In the genomic region with DNA sequence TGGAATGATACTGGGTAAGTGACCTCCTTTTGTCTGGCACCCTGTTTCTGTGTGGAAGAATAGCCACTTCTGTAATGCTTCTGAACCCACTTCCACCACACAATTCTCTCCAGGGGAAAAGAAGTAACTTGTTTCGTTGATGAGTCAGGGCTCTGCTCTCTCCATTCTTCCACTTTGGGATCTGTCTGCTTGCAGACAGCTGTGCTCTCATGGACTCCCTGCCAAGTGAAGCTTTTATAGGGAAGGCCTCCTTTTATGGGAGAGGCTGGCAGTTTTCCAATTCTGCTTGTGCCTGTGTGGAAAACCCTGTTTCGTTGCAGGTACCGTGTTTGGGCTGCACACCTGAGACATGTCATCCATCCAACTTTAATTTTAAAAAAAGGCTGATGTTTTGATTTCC, we compare ENCODE assay signal across 13 cellular contexts.
DNase-seq lines count a peak whose midpoint lies in the region; ATAC-seq and TF ChIP-seq lines count a peak whose summit lies in the region.
"Had no signal": no experiment of that assay in that cellular context is flagged by ENCODE, and none has a peak within 500 bp of the region (broad histone marks: within the 10 kb centered on the region; RNA-seq: fewer than 3 reads in every experiment).

No MANE protein-coding gene starts in this region.

- no peak overlapping the region for H3K4me3 ChIP-seq in AG04449 (ENCODE audit: low read depth, low read length)
- no peak overlapping the region for H3K4me3 ChIP-seq in HFF-Myc (replicated peaks; ENCODE audit: low read depth, low read length)
- no peak overlapping the region for H3K4me3 ChIP-seq in fibroblast of lung (replicated peaks in 1 of 4; ENCODE audit: control extremely low read depth in 1 of 4, insufficient read depth in 1 of 4, low read depth in 3 of 4, low read length in 4 of 4)
- H3K4me3 ChIP-seq in effector memory CD4-positive, alpha-beta T cell (ENCODE audit: insufficient read depth, low read depth, low read length, poor library complexity, severe bottlenecking), result no peak overlapping the region
- H3K4me3 ChIP-seq: uterus had no signal

- CTCF ChIA-PET in AG04449 (lab: Yijun Ruan, JAX), result no interaction called here

- H3K79me2 ChIP-seq in fibroblast of lung (ENCODE audit: control insufficient read depth, insufficient read depth, low read length), result no peaks in the 10 kb centered on the region

- no peaks in the 10 kb centered on the region for H3K9me3 Mint-ChIP-seq in activated T-helper 17 cell treated with anti-CD3 and anti-CD28 coated beads, Interleukin-2, amount 50 U/mL, for 72 hours
- H3K9me3 Mint-ChIP-seq: T-cell had no signal

- H3K9ac ChIP-seq in fibroblast of lung (ENCODE audit: insufficient read depth, low read length), result no peak overlapping the region

- H3K9me3 ChIP-seq in fibroblast of lung (ENCODE audit: control insufficient read depth, insufficient read depth, low read depth, low read length), result no peaks in the 10 kb centered on the region
- no peaks in the 10 kb centered on the region for H3K9me3 ChIP-seq in effector memory CD4-positive, alpha-beta T cell (ENCODE audit: control insufficient read depth, low read length)
- H3K9me3 ChIP-seq: uterus had no signal

- H3K4me3 Mint-ChIP-seq in activated T-helper 17 cell treated with anti-CD3 and anti-CD28 coated beads, Interleukin-2, amount 50 U/mL, for 72 hours, result no peak overlapping the region
- H3K4me3 Mint-ChIP-seq: T-cell had no signal

- no peaks in the 10 kb centered on the region for H3K36me3 Mint-ChIP-seq in activated T-helper 17 cell treated with anti-CD3 and anti-CD28 coated beads, Interleukin-2, amount 50 U/mL, for 72 hours (ENCODE audit: low read depth)
- H3K36me3 Mint-ChIP-seq: T-cell had no signal

- H3K27me3 Mint-ChIP-seq in activated T-helper 17 cell treated with anti-CD3 and anti-CD28 coated beads, Interleukin-2, amount 50 U/mL, for 72 hours, result peaks cover 4% of the 10 kb centered on the region

- no peak for ATAC-seq in activated T-helper 17 cell treated with anti-CD3 and anti-CD28 coated beads, Interleukin-2, amount 50 U/mL, for 72 hours (replicated peaks)
- ATAC-seq in GM18868 (IDR thresholded peaks at IDR 0.05; ENCODE audit: unreplicated experiment), result no peak
- ATAC-seq: T-cell had no signal

- DNase-seq in AG04449 (ENCODE audit: low read depth, low spot score) (peak; percentile 64), HFF-Myc (ENCODE audit: extremely low read depth, low read depth) (peak; percentile 67), NCI-H774 (lab: John Stamatoyannopoulos, UW) (peak; percentile 11), fibroblast of lung (ENCODE audit: low read depth in 2 of 2) (peak; percentile 85 to 92), T-helper 9 cell (no peak)
- no peak for DNase-seq in effector memory CD4-positive, alpha-beta T cell
- DNase-seq: activated T-cell treated with anti-CD3 and anti-CD28 coated beads, Interleukin-2, amount 50 U/mL, for 48 hours; KBM-7; T-cell; uterus had no signal

- no peaks in the 10 kb centered on the region for H3K4me1 Mint-ChIP-seq in activated T-helper 17 cell treated with anti-CD3 and anti-CD28 coated beads, Interleukin-2, amount 50 U/mL, for 72 hours
- H3K4me1 Mint-ChIP-seq: T-cell had no signal

- H3K4me2 ChIP-seq in fibroblast of lung (ENCODE audit: extremely low read depth, insufficient read depth, low read length), result no peak overlapping the region

- H2AFZ ChIP-seq in fibroblast of lung (ENCODE audit: low read length), result no peak overlapping the region

- TF ChIP-seq CTCF in AG04449 (IDR thresholded peaks at IDR 0.05; ENCODE audit: insufficient read depth, low read length, missing control alignments) (no peak), HFF-Myc (IDR thresholded peaks at IDR 0.05; ENCODE audit: low read depth, low read length, missing control alignments) (no peak), fibroblast of lung (conservative IDR thresholded peaks at IDR 0.05 in 1 of 2, IDR thresholded peaks at IDR 0.05 in 1 of 2; ENCODE audit: low read depth in 1 of 2, low read length in 2 of 2) (no peak)

- no peak overlapping the region for H3K27ac Mint-ChIP-seq in activated T-helper 17 cell treated with anti-CD3 and anti-CD28 coated beads, Interleukin-2, amount 50 U/mL, for 72 hours
- H3K27ac Mint-ChIP-seq: T-cell had no signal

- no peak overlapping the region for H3K27ac ChIP-seq in fibroblast of lung (ENCODE audit: insufficient read depth, low read length)
- no peak overlapping the region for H3K27ac ChIP-seq in effector memory CD4-positive, alpha-beta T cell (ENCODE audit: insufficient read depth, low read length, poor library complexity, severe bottlenecking)
- H3K27ac ChIP-seq: C4-2B, uterus had no signal

- no peaks in the 10 kb centered on the region for H3K27me3 ChIP-seq in fibroblast of lung (ENCODE audit: control insufficient read depth, insufficient read depth, low read length)
- H3K27me3 ChIP-seq in effector memory CD4-positive, alpha-beta T cell (replicated peaks; ENCODE audit: control insufficient read depth, insufficient read depth, low read length, poor library complexity, severe bottlenecking), result no peaks in the 10 kb centered on the region
- H3K27me3 ChIP-seq: uterus had no signal

- H4K20me1 ChIP-seq in fibroblast of lung (ENCODE audit: control insufficient read depth, extremely low read depth, insufficient read depth, low read length), result no peaks in the 10 kb centered on the region

- H3K36me3 ChIP-seq in fibroblast of lung (ENCODE audit: control insufficient read depth, insufficient read depth, low read length), result no peaks in the 10 kb centered on the region
- H3K36me3 ChIP-seq in effector memory CD4-positive, alpha-beta T cell (ENCODE audit: control insufficient read depth, insufficient read depth, low read length), result no peaks in the 10 kb centered on the region
- H3K36me3 ChIP-seq: uterus had no signal

- peaks cover 4% of the 10 kb centered on the region for H3K4me1 ChIP-seq in fibroblast of lung (ENCODE audit: control insufficient read depth, extremely low read depth, insufficient read depth, low read length)
- H3K4me1 ChIP-seq in effector memory CD4-positive, alpha-beta T cell (ENCODE audit: control insufficient read depth, insufficient read depth, low read length, poor library complexity, severe bottlenecking), result no peaks in the 10 kb centered on the region
- H3K4me1 ChIP-seq: uterus had no signal

- POLR2A ChIA-PET in AG04449 (lab: Yijun Ruan, JAX), result no interaction called here

Comparison
In these comparisons a context has a peak if more than half of its experiments do, and no peak if none do; other contexts are left out.
1. DNase-seq: peak in AG04449 (single experiment), HFF-Myc (single experiment), NCI-H774 (single experiment) and fibroblast of lung (2 of 2); none in effector memory CD4-positive, alpha-beta T cell (0 of 3) and T-helper 9 cell (single experiment).